In the genomic region with DNA sequence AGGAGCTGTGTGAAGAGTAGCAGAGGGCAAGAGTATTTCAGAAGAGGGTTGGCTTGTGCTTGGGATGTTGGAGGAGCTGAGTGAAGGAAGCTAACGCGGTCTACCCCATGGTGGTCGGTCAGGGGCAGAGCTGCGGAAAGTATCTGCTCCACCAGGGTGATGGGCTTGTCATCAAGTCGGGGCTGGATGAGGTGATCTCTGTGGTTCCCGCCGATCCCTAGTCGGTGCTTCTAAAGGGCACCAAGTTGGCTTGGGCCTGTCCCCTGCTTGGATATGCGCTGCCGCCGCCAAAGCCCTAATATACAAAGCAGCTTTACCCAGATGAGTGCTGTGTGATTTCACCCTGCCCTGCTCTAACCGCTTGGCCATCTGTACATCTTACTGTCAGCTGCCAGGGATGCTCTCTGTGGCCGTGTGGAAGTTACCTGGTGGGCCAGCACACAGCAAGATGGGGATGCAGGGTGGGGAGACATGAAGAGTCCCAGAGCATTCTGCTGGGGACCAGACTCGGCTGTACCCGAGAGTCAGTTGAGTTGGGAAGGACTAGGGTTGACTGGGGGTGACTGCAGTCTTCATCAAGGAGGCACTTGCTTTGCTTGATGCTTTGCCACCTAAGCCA, we compare ENCODE assay signal across 20 cellular contexts.
DNase-seq lines count a peak whose midpoint lies in the region; ATAC-seq, FAIRE-seq and TF ChIP-seq lines count a peak whose summit lies in the region.
"Had no signal": no experiment of that assay in that cellular context is flagged by ENCODE, and none has a peak within 500 bp of the region (broad histone marks: within the 10 kb centered on the region; RNA-seq: fewer than 3 reads in every experiment).

No MANE protein-coding gene starts in this region.

- H3K36me3 ChIP-seq in body of pancreas (replicated peaks in 1 of 2; ENCODE audit: insufficient read depth in 1 of 2, low read depth in 2 of 2) (no peaks in the 10 kb centered on the region), pancreas (no peaks in the 10 kb centered on the region)
- H3K36me3 ChIP-seq: SJCRH30, upper lobe of right lung had no signal

- no peak for DNase-seq in activated CD4-positive, alpha-beta T cell treated with anti-CD3 and anti-CD28 coated beads for 36 hours
- no peak for DNase-seq in activated CD4-positive, alpha-beta T cell treated with anti-CD3 and anti-CD28 coated beads for 48 hours
- DNase-seq in body of pancreas (no peak), pancreas (no peak), mesothelial cell of epicardium (ENCODE audit: low spot score in 2 of 2, unreplicated experiment in 2 of 2) (no peak), activated T-cell treated with anti-CD3 and anti-CD28 coated beads for 4 hours (no peak), DMS79 (lab: John Stamatoyannopoulos, UW) (no peak)
- DNase-seq: activated CD4-positive, alpha-beta T cell treated with anti-CD3 and anti-CD28 coated beads, Interleukin-2, amount 50 U/mL, for 48 hours; cortex of kidney; EL; erythroblast; NCI-H1694; NCI-H345; occipital lobe; SJCRH30; stimulated activated CD4-positive, alpha-beta T cell treated with anti-CD3 and anti-CD28 coated beads, Interleukin-4, amount 100 ng/mL, for 1 hour; T1000; upper lobe of right lung had no signal

- TF ChIP-seq POLR2A in body of pancreas (IDR thresholded peaks at IDR 0.05) = no peak

- H3K4me3 ChIP-seq in body of pancreas = no peak overlapping the region
- no peak overlapping the region for H3K4me3 ChIP-seq in pancreas
- H3K4me3 ChIP-seq: SJCRH30, upper lobe of right lung had no signal

- H3K36me3 Mint-ChIP-seq in activated CD4-positive, alpha-beta T cell treated with anti-CD3 and anti-CD28 coated beads for 36 hours (ENCODE audit: low read depth) = peaks cover 25% of the 10 kb centered on the region
- H3K36me3 Mint-ChIP-seq in mesothelial cell of epicardium = no peaks in the 10 kb centered on the region

- H3K9me3 Mint-ChIP-seq in activated CD4-positive, alpha-beta T cell treated with anti-CD3 and anti-CD28 coated beads for 36 hours (ENCODE audit: low read depth) = no peaks in the 10 kb centered on the region
- H3K9me3 Mint-ChIP-seq in mesothelial cell of epicardium = no peaks in the 10 kb centered on the region

- CTCF ChIA-PET in activated CD4-positive, alpha-beta T cell treated with anti-CD3 and anti-CD28 coated beads for 36 hours (lab: Charles Lee) = interaction anchor here (0.9 kb wide), 2 partner anchors 231 to 290 kb away, joined by 3 to 4 read pairs; no protein-coding TSS in a partner anchor

- no peaks in the 10 kb centered on the region for H3K27me3 Mint-ChIP-seq in activated CD4-positive, alpha-beta T cell treated with anti-CD3 and anti-CD28 coated beads for 36 hours
- H3K27me3 Mint-ChIP-seq in mesothelial cell of epicardium (ENCODE audit: low read depth) = no peaks in the 10 kb centered on the region

- H3K27me3 ChIP-seq in body of pancreas (no peaks in the 10 kb centered on the region), pancreas (no peaks in the 10 kb centered on the region)
- H3K27me3 ChIP-seq: SJCRH30, upper lobe of right lung had no signal

- peak overlapping the region in 3 of 4 donors; percentile 74 to 90 (median 82) for H3K27ac ChIP-seq in body of pancreas
- peak overlapping the region in 3 of 4 donors; percentile 11 to 89 (median 89) for H3K27ac ChIP-seq in pancreas
- H3K27ac ChIP-seq: SJCRH30, upper lobe of right lung had no signal

- POLR2A ChIA-PET in activated CD4-positive, alpha-beta T cell treated with anti-CD3 and anti-CD28 coated beads for 36 hours (lab: Charles Lee) = no interaction called here

- H3K27ac Mint-ChIP-seq in activated CD4-positive, alpha-beta T cell treated with anti-CD3 and anti-CD28 coated beads for 36 hours = peak overlapping the region; percentile 34
- no peak overlapping the region for H3K27ac Mint-ChIP-seq in mesothelial cell of epicardium

- 92 to 94% methylated on average over 6 to 15 of the region's 15 CpGs for WGBS in body of pancreas, 2 donors
- WGBS in pancreas, 2 donors = 96 to 97% methylated on average over 15 of the region's 15 CpGs

- no peak for ATAC-seq in activated CD4-positive, alpha-beta T cell treated with anti-CD3 and anti-CD28 coated beads for 36 hours
- ATAC-seq in HG02943 (IDR thresholded peaks at IDR 0.05; ENCODE audit: low read depth, unreplicated experiment) (peak; percentile 27), body of pancreas (no peak), pancreas (no peak)
- ATAC-seq: upper lobe of right lung had no signal

- intact Hi-C loops in activated CD4-positive, alpha-beta T cell treated with anti-CD3 and anti-CD28 coated beads for 36 hours (cut with DNase I, micrococcal nuclease) = no loop called here
- intact Hi-C loops in body of pancreas (cut with DNase I) = no loop called here
- intact Hi-C loops in pancreas (cut with DNase I) = no loop called here

- TF ChIP-seq CTCF in body of pancreas (IDR thresholded peaks at IDR 0.05) (no peak), pancreas (IDR thresholded peaks at IDR 0.05) (no peak), mesothelial cell of epicardium (IDR thresholded peaks at IDR 0.05; ENCODE audit: unreplicated experiment) (no peak)

- no peak for FAIRE-seq in pancreas (lab: Jason Lieb, UNC)
- FAIRE-seq: islet of Langerhans had no signal

- peaks cover 42% of the 10 kb centered on the region for H3K4me1 Mint-ChIP-seq in activated CD4-positive, alpha-beta T cell treated with anti-CD3 and anti-CD28 coated beads for 36 hours
- peaks cover 28% of the 10 kb centered on the region for H3K4me1 Mint-ChIP-seq in mesothelial cell of epicardium

- no peak overlapping the region for H3K4me3 Mint-ChIP-seq in activated CD4-positive, alpha-beta T cell treated with anti-CD3 and anti-CD28 coated beads for 36 hours
- H3K4me3 Mint-ChIP-seq in mesothelial cell of epicardium = no peak overlapping the region

- H3K4me1 ChIP-seq in body of pancreas = peaks cover 73% of the 10 kb centered on the region
- H3K4me1 ChIP-seq in pancreas = peaks cover 16 to 58% (median 51%) of the 10 kb centered on the region in 3 donors
- H3K4me1 ChIP-seq: SJCRH30 had no signal

- H3K9me3 ChIP-seq in body of pancreas = no peaks in the 10 kb centered on the region
- H3K9me3 ChIP-seq in pancreas = no peaks in the 10 kb centered on the region
- H3K9me3 ChIP-seq: SJCRH30, upper lobe of right lung had no signal
